10 cellular contexts compared by ENCODE assay signal in genomic region chr10:124693801-124694416, GRCh38. TPM values are rescaled to one million over a fixed set of nuclear protein-coding genes. Genes with fewer than 3 reads are reported as not detected.
DNase-seq lines count a peak whose midpoint lies in the region; ATAC-seq, FAIRE-seq and TF ChIP-seq lines count a peak whose summit lies in the region.
"Had no signal": no experiment of that assay in that cellular context is flagged by ENCODE, and none has a peak within 500 bp of the region (broad histone marks: within the 10 kb centered on the region; RNA-seq: fewer than 3 reads in every experiment).

No MANE protein-coding gene starts in this region.

- intact Hi-C loops in kidney (cut with DNase I) = no loop called here

- H3K36me3 Mint-ChIP-seq in activated naive CD4-positive, alpha-beta T cell treated with anti-CD3 and anti-CD28 coated beads, Interleukin-2, amount 50 U/mL, for 72 hours = peaks cover 14 to 15% of the 10 kb centered on the region in 2 donors

- peaks cover 1% of the 10 kb centered on the region for H3K79me1 ChIP-seq in mesendoderm (ENCODE audit: low read length)

- no peak for DNase-seq in activated naive CD4-positive, alpha-beta T cell treated with anti-CD3 and anti-CD28 coated beads, Interleukin-2, amount 50 U/mL, for 72 hours (ENCODE audit: low spot score in 2 of 2)
- DNase-seq in activated naive CD4-positive, alpha-beta T cell (lab: John Stamatoyannopoulos, UW) = no peak
- DNase-seq in SHP77 (lab: John Stamatoyannopoulos, UW) = peak; percentile 53 to 66
- DNase-seq in kidney = no peak
- DNase-seq in urothelium cell line (ENCODE audit: low spot score) = no peak
- DNase-seq in mesendoderm = no peak
- DNase-seq in left lobe of liver (ENCODE audit: low spot score) = no peak
- DNase-seq: DND-41 had no signal

- no peak for TF ChIP-seq CTCF in kidney (IDR thresholded peaks at IDR 0.05; ENCODE audit: borderline replicate concordance, extremely low read depth, insufficient read depth)

- peak overlapping the region; percentile 47 to 58 for H3K27ac Mint-ChIP-seq in activated naive CD4-positive, alpha-beta T cell treated with anti-CD3 and anti-CD28 coated beads, Interleukin-2, amount 50 U/mL, for 72 hours

- H2BK120ac ChIP-seq in mesendoderm (ENCODE audit: low read depth, low read length) = no peak overlapping the region

- H3K27me3 ChIP-seq in mesendoderm (ENCODE audit: insufficient read depth, low read length, poor library complexity) = no peaks in the 10 kb centered on the region

- no peaks in the 10 kb centered on the region for H3K9me3 Mint-ChIP-seq in activated naive CD4-positive, alpha-beta T cell treated with anti-CD3 and anti-CD28 coated beads, Interleukin-2, amount 50 U/mL, for 72 hours

- peaks cover 16 to 54% of the 10 kb centered on the region in 2 donors for H3K4me1 ChIP-seq in kidney (ENCODE audit: control insufficient read depth in 1 of 2, insufficient read depth in 1 of 2, low read depth in 1 of 2, low read length in 2 of 2)
- H3K4me1 ChIP-seq in mesendoderm (ENCODE audit: control insufficient read depth, low read depth, low read length) = peaks cover 5% of the 10 kb centered on the region

- H4K5ac ChIP-seq in mesendoderm (ENCODE audit: low read length) = no peak overlapping the region

- H3K56ac ChIP-seq in mesendoderm (ENCODE audit: low read length) = no peak overlapping the region

- H3K18ac ChIP-seq in mesendoderm (ENCODE audit: low read length) = no peak overlapping the region

- no peak overlapping the region for H3K4me2 ChIP-seq in mesendoderm (ENCODE audit: low read length)

- no peak overlapping the region for H4K8ac ChIP-seq in mesendoderm (ENCODE audit: low read depth, low read length)

- FAIRE-seq in kidney (lab: Jason Lieb, UNC) = no peak
- FAIRE-seq in urothelium cell line (lab: Jason Lieb, UNC) = peak; percentile 30
- FAIRE-seq: endothelial cell of umbilical vein had no signal

- no peak overlapping the region for H3K4ac ChIP-seq in mesendoderm (ENCODE audit: low read depth, low read length)

- H3K23ac ChIP-seq in mesendoderm (ENCODE audit: low read length) = no peak overlapping the region

- H2AK5ac ChIP-seq in mesendoderm (ENCODE audit: low read length) = no peak overlapping the region

- no CpG with 5 or more reads among the region's 10 CpGs for WGBS in mesendoderm (ENCODE audit: extremely low coverage, insufficient coverage, low lambda C conversion rate)

- H3K4me3 ChIP-seq in kidney (ENCODE audit: low read length in 2 of 2) (no peak overlapping the region), mesendoderm (ENCODE audit: low read length) (no peak overlapping the region)

- H3K9me3 ChIP-seq in kidney (ENCODE audit: control insufficient read depth in 1 of 2, low read length in 2 of 2) = no peaks in the 10 kb centered on the region

- peaks cover 7 to 8% of the 10 kb centered on the region in 2 donors for H3K36me3 ChIP-seq in kidney (ENCODE audit: control insufficient read depth in 1 of 2, insufficient read depth in 2 of 2, low read length in 2 of 2)
- peaks cover 2% of the 10 kb centered on the region for H3K36me3 ChIP-seq in mesendoderm (ENCODE audit: control insufficient read depth, insufficient read depth, low read length)

- no peak overlapping the region for H3K9ac ChIP-seq in kidney (ENCODE audit: low read length in 2 of 2)
- no peak overlapping the region for H3K9ac ChIP-seq in mesendoderm (ENCODE audit: low read length)

- no peaks in the 10 kb centered on the region for H3K79me2 ChIP-seq in mesendoderm (ENCODE audit: control insufficient read depth, insufficient read depth, low read length)

- no peak overlapping the region for H2BK15ac ChIP-seq in mesendoderm (replicated peaks; ENCODE audit: low read depth)

- ATAC-seq in activated naive CD4-positive, alpha-beta T cell treated with anti-CD3 and anti-CD28 coated beads, Interleukin-2, amount 50 U/mL, for 72 hours = no peak
- ATAC-seq in left lobe of liver (no peak), HG03039 (IDR thresholded peaks at IDR 0.05; ENCODE audit: unreplicated experiment) (no peak)

- H2BK5ac ChIP-seq in mesendoderm (ENCODE audit: low read length) = no peak overlapping the region

- H3K27ac ChIP-seq in kidney (ENCODE audit: low read depth in 2 of 2, low read length in 2 of 2) (peak overlapping the region; percentile 34 to 71), mesendoderm (ENCODE audit: low read depth, low read length) (no peak overlapping the region)

RNA-seq across cellular contexts. Expression of gene FAM53B, which starts 50.3 kb away (rescaled TPM):
- 10 to 100 TPM in 1 of 2 donors, 1 to 10 TPM in 1; 6.1 to 11.8 TPM for total RNA-seq in activated naive CD4-positive, alpha-beta T cell treated with anti-CD3 and anti-CD28 coated beads, Interleukin-2, amount 50 U/mL, for 72 hours
- total RNA-seq in kidney (30.0 TPM), left lobe of liver (5.7 TPM)
- 11.8 TPM for polyA plus RNA-seq in kidney (ENCODE audit: insufficient read depth, low read depth, low replicate concordance)
- 9.4 TPM for polyA plus RNA-seq in mesendoderm (2013, experiment 1 of 2)
- polyA plus RNA-seq in mesendoderm (2013, experiment 2 of 2) = 9.3 TPM

Comparison
In these comparisons a context has a peak if more than half of its experiments do, and no peak if none do; other contexts are left out.
1. DNase-seq: peak in SHP77 (2 of 2); none in activated naive CD4-positive, alpha-beta T cell treated with anti-CD3 and anti-CD28 coated beads, Interleukin-2, amount 50 U/mL, for 72 hours (0 of 2), activated naive CD4-positive, alpha-beta T cell (0 of 4), kidney (single experiment), urothelium cell line (single experiment), mesendoderm (single experiment) and left lobe of liver (single experiment).